Comparison of ENCODE assay signal across 26 cellular contexts in genomic region chr12:11689591-11690158, GRCh38. TPM values are rescaled to one million over a fixed set of nuclear protein-coding genes. Genes with fewer than 3 reads are reported as not detected.
DNase-seq lines count a peak whose midpoint lies in the region; ATAC-seq and TF ChIP-seq lines count a peak whose summit lies in the region.
"Had no signal": no experiment of that assay in that cellular context is flagged by ENCODE, and none has a peak within 500 bp of the region (broad histone marks: within the 10 kb centered on the region; RNA-seq: fewer than 3 reads in every experiment).

No MANE protein-coding gene starts in this region.

- H3K27ac Mint-ChIP-seq in stimulated activated memory B cell treated with anti-CD40 and anti-IgM and Interleukin-4, amounts not matched to agents 10 μg/mL and 1 μg/mL and 100 μg/mL, for 72 hours = peak overlapping the region; percentile 17
- H3K27ac Mint-ChIP-seq: activated B cell treated with CpG ODN at 0.5 μM for 24 hours; activated naive CD8-positive, alpha-beta T cell treated with anti-CD3 and anti-CD28 coated beads, Interleukin-2, amount 10 ng/mL, durations not matched to agents 7 days and 5 days; immature natural killer cell; stimulated activated naive CD8-positive, alpha-beta T cell treated with anti-CD3 and anti-CD28 coated beads, Interleukin-15, Interleukin-2, amounts not matched to agents 100 ng/mL and 50 ng/mL, for 24 hours had no signal

- H3K27me3 Mint-ChIP-seq in stimulated activated memory B cell treated with anti-CD40 and anti-IgM and Interleukin-4, amounts not matched to agents 10 μg/mL and 1 μg/mL and 100 μg/mL, for 72 hours = no peaks in the 10 kb centered on the region
- H3K27me3 Mint-ChIP-seq: activated B cell treated with CpG ODN at 0.5 μM for 24 hours; activated naive CD8-positive, alpha-beta T cell treated with anti-CD3 and anti-CD28 coated beads, Interleukin-2, amount 10 ng/mL, durations not matched to agents 7 days and 5 days; stimulated activated naive CD8-positive, alpha-beta T cell treated with anti-CD3 and anti-CD28 coated beads, Interleukin-15, Interleukin-2, amounts not matched to agents 100 ng/mL and 50 ng/mL, for 24 hours had no signal

- H3K4me1 Mint-ChIP-seq in stimulated activated memory B cell treated with anti-CD40 and anti-IgM and Interleukin-4, amounts not matched to agents 10 μg/mL and 1 μg/mL and 100 μg/mL, for 72 hours = peaks cover 83% of the 10 kb centered on the region

- H3K36me3 Mint-ChIP-seq in stimulated activated memory B cell treated with anti-CD40 and anti-IgM and Interleukin-4, amounts not matched to agents 10 μg/mL and 1 μg/mL and 100 μg/mL, for 72 hours = peaks cover 32% of the 10 kb centered on the region
- H3K36me3 Mint-ChIP-seq: immature natural killer cell had no signal

- H3K9me3 Mint-ChIP-seq in stimulated activated memory B cell treated with anti-CD40 and anti-IgM and Interleukin-4, amounts not matched to agents 10 μg/mL and 1 μg/mL and 100 μg/mL, for 72 hours = no peaks in the 10 kb centered on the region
- H3K9me3 Mint-ChIP-seq: activated B cell treated with CpG ODN at 0.5 μM for 24 hours; activated naive CD8-positive, alpha-beta T cell treated with anti-CD3 and anti-CD28 coated beads, Interleukin-2, amount 10 ng/mL, durations not matched to agents 7 days and 5 days; HFFc6; immature natural killer cell; stimulated activated naive CD8-positive, alpha-beta T cell treated with anti-CD3 and anti-CD28 coated beads, Interleukin-15, Interleukin-2, amounts not matched to agents 100 ng/mL and 50 ng/mL, for 24 hours had no signal

- no peaks in the 10 kb centered on the region for H3K9me3 ChIP-seq in WERI-Rb-1 (ENCODE audit: severe bottlenecking)
- H3K9me3 ChIP-seq: prostate gland, upper lobe of left lung had no signal

- TF ChIP-seq CTCF in WERI-Rb-1 (IDR thresholded peaks at IDR 0.05; ENCODE audit: low read depth, low read length) = no peak
- TF ChIP-seq CTCF in GM10266 (IDR thresholded peaks at IDR 0.05; ENCODE audit: control insufficient read depth, insufficient read depth, low read depth, missing control alignments) = no peak

- in situ Hi-C loops in KBM-7 (cut with MboI; ENCODE audit: low pct_unique_long_range_greater_than_20kb, low sequenced_read_pairs) = no loop called here

- H3K4me3 ChIP-seq in WERI-Rb-1 (ENCODE audit: low read depth, low read length) = no peak overlapping the region
- H3K4me3 ChIP-seq: hepatocyte, prostate gland, skin epidermis, upper lobe of left lung had no signal

- no peak overlapping the region for H3K27ac ChIP-seq in WERI-Rb-1
- H3K27ac ChIP-seq: hepatocyte, RWPE1, upper lobe of left lung had no signal

- H3K36me3 ChIP-seq in WERI-Rb-1 = no peaks in the 10 kb centered on the region
- H3K36me3 ChIP-seq: prostate gland, upper lobe of left lung had no signal

- no peaks in the 10 kb centered on the region for H3K27me3 ChIP-seq in WERI-Rb-1 (ENCODE audit: insufficient read depth, low read depth, severe bottlenecking)
- H3K27me3 ChIP-seq: hepatocyte, upper lobe of left lung had no signal

- no peak for ATAC-seq in stimulated activated memory B cell treated with anti-CD40 and anti-IgM and Interleukin-4, amounts not matched to agents 10 μg/mL and 1 μg/mL and 100 μg/mL, for 72 hours

- DNase-seq in NCI-H1436 (lab: John Stamatoyannopoulos, UW) (peak; percentile 41), NCI-H1436 treated with DMSO at 0.1 percent for 48 hours (lab: John Stamatoyannopoulos, UW) (no peak), NCI-H2107 treated with DMSO at 0.1 percent for 48 hours (lab: John Stamatoyannopoulos, UW; ENCODE audit: unreplicated experiment) (peak; percentile 55), WERI-Rb-1 (peak; percentile 15), KBM-7 (no peak), GM10266 (ENCODE audit: extremely low spot score) (no peak), ureter (ENCODE audit: low spot score) (no peak)
- DNase-seq: activated B cell treated with CpG ODN at 0.5 μM for 24 hours; activated CD4-positive, alpha-beta T cell treated with anti-CD3 and anti-CD28 coated beads, Interleukin-2, amount 50 U/mL, for 4 hours; activated CD8-positive, alpha-beta memory T cell treated with anti-CD3 and anti-CD28 coated beads, Interleukin-2, amount 50 U/mL, for 48 hours; activated naive CD8-positive, alpha-beta T cell treated with anti-CD3 and anti-CD28 coated beads, Interleukin-2, amount 10 ng/mL, durations not matched to agents 7 days and 5 days; effector CD4-positive, alpha-beta T cell; HFFc6; immature natural killer cell; Karpas-422; NCI-H1105; NCI-H446 treated with DMSO at 0.1 percent for 48 hours; stimulated activated CD4-positive, alpha-beta T cell treated with anti-CD3 and anti-CD28 coated beads, Interleukin-1b, Interleukin-23, amount 100 ng/mL, for 48 hours; T1000; upper lobe of left lung had no signal

- H3K4me3 Mint-ChIP-seq in stimulated activated memory B cell treated with anti-CD40 and anti-IgM and Interleukin-4, amounts not matched to agents 10 μg/mL and 1 μg/mL and 100 μg/mL, for 72 hours = no peak overlapping the region
- H3K4me3 Mint-ChIP-seq: activated B cell treated with CpG ODN at 0.5 μM for 24 hours; activated naive CD8-positive, alpha-beta T cell treated with anti-CD3 and anti-CD28 coated beads, Interleukin-2, amount 10 ng/mL, durations not matched to agents 7 days and 5 days; HFFc6; immature natural killer cell; stimulated activated naive CD8-positive, alpha-beta T cell treated with anti-CD3 and anti-CD28 coated beads, Interleukin-15, Interleukin-2, amounts not matched to agents 100 ng/mL and 50 ng/mL, for 24 hours had no signal

RNA-seq across cellular contexts. Expression of gene ETV6, which starts 40.2 kb away (rescaled TPM):
- total RNA-seq in ureter = 97.4 TPM

Comparison
In these comparisons a context has a peak if more than half of its experiments do, and no peak if none do; other contexts are left out.
1. DNase-seq: peak in NCI-H1436 (single experiment), NCI-H2107 treated with DMSO at 0.1 percent for 48 hours (single experiment) and WERI-Rb-1 (single experiment); none in NCI-H1436 treated with DMSO at 0.1 percent for 48 hours (single experiment), KBM-7 (single experiment), GM10266 (single experiment) and ureter (single experiment).